In genomic region chr4:151228196-151229119, GRCh38 we compare ENCODE assay signal across 1 cellular context.
TF ChIP-seq lines count a peak whose summit lies in the region.

No MANE protein-coding gene starts in this region.

TF ChIP-seq in IMR-90, 13 proteins besides CTCF, POLR2A, EP300 and RAD21:
- no peak for TF ChIP-seq USF2 (IDR thresholded peaks at IDR 0.05; ENCODE audit: low read depth, low read length)
- TF ChIP-seq CEBPB (IDR thresholded peaks at IDR 0.05; ENCODE audit: low read depth, low read length): peak; percentile 24; the same call in 1 of the 2 replicates
- TF ChIP-seq RCOR1 (IDR thresholded peaks at IDR 0.05; ENCODE audit: insufficient replicate concordance, low read length): no peak
- TF ChIP-seq MAZ (IDR thresholded peaks at IDR 0.05; ENCODE audit: borderline replicate concordance, low read depth, low read length): no peak
- TF ChIP-seq MAFK (IDR thresholded peaks at IDR 0.05; ENCODE audit: low read depth, low read length): no peak
- no peak for TF ChIP-seq FOS (IDR thresholded peaks at IDR 0.05; ENCODE audit: low read depth, low read length)
- no peak for TF ChIP-seq SMC3 (IDR thresholded peaks at IDR 0.05; ENCODE audit: low read depth, low read length)
- TF ChIP-seq CHD1 (IDR thresholded peaks at IDR 0.05; ENCODE audit: low read depth, low read length): no peak
TF ChIP-seq in IMR-90: peak in this region for 1.
